Comparison of ENCODE assay signal across 9 cellular contexts in the genomic region with DNA sequence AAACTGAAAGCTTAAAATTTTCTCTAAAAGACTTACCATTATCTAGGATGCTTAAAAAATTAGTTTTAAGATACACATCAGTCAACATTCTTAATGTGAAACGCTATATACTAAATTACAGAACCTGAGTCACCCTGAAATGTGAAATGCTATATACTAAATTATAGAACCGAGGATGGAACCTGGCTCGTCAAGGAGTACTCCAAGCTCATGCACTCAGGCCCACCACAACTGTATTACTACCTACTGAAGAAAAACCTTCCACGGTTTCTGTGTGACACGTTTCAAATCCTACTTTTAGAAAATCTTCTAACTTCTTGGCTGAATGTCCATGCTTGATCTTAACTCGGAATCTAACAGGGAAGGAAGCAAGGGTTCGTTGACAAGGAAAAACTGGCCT. TPM values are rescaled to one million over a fixed set of nuclear protein-coding genes. Genes with fewer than 3 reads are reported as not detected.
DNase-seq lines count a peak whose midpoint lies in the region; ATAC-seq and TF ChIP-seq lines count a peak whose summit lies in the region.
"Had no signal": no experiment of that assay in that cellular context is flagged by ENCODE, and none has a peak within 500 bp of the region (broad histone marks: within the 10 kb centered on the region; RNA-seq: fewer than 3 reads in every experiment).

No MANE protein-coding gene starts in this region.

- ATAC-seq in HG02642 (IDR thresholded peaks at IDR 0.05; ENCODE audit: poor library complexity, unreplicated experiment), result no peak

- H3K36me3 ChIP-seq in A673 (ENCODE audit: insufficient read depth, low read length, poor library complexity, severe bottlenecking), result no peaks in the 10 kb centered on the region
- no peaks in the 10 kb centered on the region; the same call in 1 of the 2 replicates for H3K36me3 ChIP-seq in HUES6 (ENCODE audit: control insufficient read depth, insufficient read depth, low read length)
- no peaks in the 10 kb centered on the region for H3K36me3 ChIP-seq in mucosa of stomach (ENCODE audit: control insufficient read depth, insufficient read depth, low read length)

- DNase-seq in A673 (ENCODE audit: low spot score), result no peak
- DNase-seq in cerebellar cortex (ENCODE audit: low spot score), result no peak
- DNase-seq in stimulated activated CD8-positive, alpha-beta memory T cell treated with anti-CD3 and anti-CD28 coated beads, Interleukin-4, amount 100 ng/mL, for 48 hours, result no peak
- DNase-seq in activated CD4-positive, CD25-positive, alpha-beta regulatory T cell treated with anti-CD3 and anti-CD28 coated beads, Interleukin-2, amount 50 U/mL, for 72 hours, result no peak
- DNase-seq: activated CD4-positive, CD25-positive, alpha-beta regulatory T cell had no signal

- peak overlapping the region; percentile 98 to 100 (median 99) for H3K4me3 Mint-ChIP-seq in brain

- peaks cover 68% of the 10 kb centered on the region for H3K4me1 Mint-ChIP-seq in brain

- intact Hi-C loops in A673 (cut with micrococcal nuclease; ENCODE audit: unreplicated experiment), result no loop called here

- H3K4me3 ChIP-seq in A673 (ENCODE audit: low read depth, low read length, poor library complexity, severe bottlenecking) (peak overlapping the region; percentile 67), HUES6 (ENCODE audit: low read depth, low read length) (peak overlapping the region; percentile 98), mucosa of stomach (ENCODE audit: low read length) (no peak overlapping the region)

- peaks cover 28% of the 10 kb centered on the region for H3K27me3 Mint-ChIP-seq in brain

- POLR2A ChIA-PET in A673 (lab: Charles Lee; ENCODE audit: low non-redundant PET), result interaction anchor here (0.6 kb wide), 1 partner anchor 20 kb away, joined by 4 read pairs; no protein-coding TSS in a partner anchor

- H3K27me3 ChIP-seq in A673 (replicated peaks; ENCODE audit: insufficient read depth, low read depth, low read length, poor library complexity) (no peaks in the 10 kb centered on the region), HUES6 (ENCODE audit: control insufficient read depth, insufficient read depth, low read length) (peaks cover 12% of the 10 kb centered on the region), mucosa of stomach (ENCODE audit: control insufficient read depth, insufficient read depth, low read length) (no peaks in the 10 kb centered on the region)

- H3K9ac ChIP-seq in HUES6 (ENCODE audit: low read length) (peak overlapping the region; percentile 88), mucosa of stomach (ENCODE audit: low read length) (peak overlapping the region; percentile 80)

- H3K4me1 ChIP-seq in A673 (ENCODE audit: insufficient read depth, low read length, poor library complexity, severe bottlenecking) (peaks cover 42% of the 10 kb centered on the region), HUES6 (ENCODE audit: control insufficient read depth, insufficient read depth, low read length) (peaks cover 32% of the 10 kb centered on the region), mucosa of stomach (ENCODE audit: control insufficient read depth, insufficient read depth, low read length) (peaks cover 5% of the 10 kb centered on the region)

- peaks cover 0 to 4% (median 0%) of the 10 kb centered on the region in 5 experiments for H3K9me3 Mint-ChIP-seq in brain

- BruUV-seq in A673 (replicated peaks; lab: Mats Ljungman, UMichigan), result no TSS peak

- H3K27ac Mint-ChIP-seq in brain, result peak overlapping the region; percentile 95 to 98 (median 96)

- H3K27ac ChIP-seq in A673 (ENCODE audit: low read depth, low read length, poor library complexity, severe bottlenecking) (peak overlapping the region; percentile 76), HUES6 (ENCODE audit: low read depth, low read length) (no peak overlapping the region)

- no peaks in the 10 kb centered on the region for H3K36me3 Mint-ChIP-seq in brain

- CTCF ChIA-PET in A673 (lab: Charles Lee), result no interaction called here

- no peaks in the 10 kb centered on the region for H3K9me3 ChIP-seq in A673 (ENCODE audit: low read depth, low read length, poor library complexity, severe bottlenecking)
- H3K9me3 ChIP-seq in HUES6 (ENCODE audit: control insufficient read depth, insufficient read depth, low read depth, low read length), result no peaks in the 10 kb centered on the region
- H3K9me3 ChIP-seq in mucosa of stomach (ENCODE audit: control insufficient read depth, low read length), result no peaks in the 10 kb centered on the region

- no peak for TF ChIP-seq CTCF in A673 (conservative IDR thresholded peaks at IDR 0.05; ENCODE audit: low read depth, low read length)
- TF ChIP-seq CTCF in brain (conservative IDR thresholded peaks at IDR 0.05), result no peak

RNA-seq across cellular contexts. Expression of gene PRKD3, which starts 1.5 kb away (rescaled TPM):
- total RNA-seq in A673 (2021), result 53.1 and 54.9 TPM in 2 replicates
- 10.8 TPM for polyA plus RNA-seq in brain (ENCODE audit: insufficient read depth, low read depth, low replicate concordance)

RNA-seq across cellular contexts. Expression of gene QPCT, which starts 21.3 kb away (rescaled TPM):
- total RNA-seq in A673 (2021), result 2.2 and 4.2 TPM in 2 replicates
- polyA plus RNA-seq in brain (ENCODE audit: insufficient read depth, low read depth, low replicate concordance), result 74.2 TPM
